In genomic region chr5:61777292-61777691, GRCh38 we compare ENCODE assay signal across 25 cellular contexts.
"Had no signal": no experiment of that assay in that cellular context is flagged by ENCODE, and none has a peak within 500 bp of the region (broad histone marks: within the 10 kb centered on the region; RNA-seq: fewer than 3 reads in every experiment).

No MANE protein-coding gene starts in this region.

- H3K36me3 ChIP-seq: ascending aorta, cardiac muscle cell, colonic mucosa, MG63 had no signal

- H3K4me1 ChIP-seq: ascending aorta, colonic mucosa had no signal

- H3K27ac ChIP-seq: ascending aorta, cardiac muscle cell, colonic mucosa, PC-9 had no signal

- H3K9me3 ChIP-seq: ascending aorta, colonic mucosa, MG63 had no signal

- H3K4me2 ChIP-seq: PC-9 had no signal

- DNase-seq: activated CD4-positive, alpha-beta T cell treated with anti-CD3 and anti-CD28 coated beads for 36 hours; activated CD4-positive, alpha-beta T cell treated with anti-CD3 and anti-CD28 coated beads, Interleukin-2, amount 10 ng/mL, durations not matched to agents 7 days and 5 days; activated CD4-positive, alpha-beta T cell treated with anti-CD3 and anti-CD28 coated beads, Interleukin-2, amount 50 U/mL, for 48 hours; activated CD8-positive, alpha-beta T cell treated with anti-CD3 and anti-CD28 coated beads, Interleukin-2, amount 10 ng/mL, durations not matched to agents 7 days and 5 days; activated gamma-delta T cell; activated naive CD4-positive, alpha-beta T cell treated with Interleukin-2 at 50 U/mL for 16 hours; activated naive CD8-positive, alpha-beta T cell treated with anti-CD3 and anti-CD28 coated beads, Interleukin-2, amount 10 ng/mL, durations not matched to agents 7 days and 5 days; activated T-cell treated with anti-CD3 and anti-CD28 coated beads, Interleukin-2, amount 50 U/mL, for 24 hours; amygdala; colonic mucosa; Karpas-422; MG63; NCI-H1048; NCI-H1436 treated with DMSO at 0.1 percent for 48 hours; NCI-H1694 treated with DMSO at 0.1 percent for 48 hours; NCI-H2029; NCI-H345; NCI-H526; NCI-H774; PC-9; Right ventricle myocardium superior had no signal

- H3K4me3 ChIP-seq: ascending aorta, cardiac muscle cell, colonic mucosa, MG63, PC-9 had no signal

- ATAC-seq: activated CD4-positive, alpha-beta T cell treated with anti-CD3 and anti-CD28 coated beads for 36 hours; activated CD4-positive, CD25-positive, alpha-beta regulatory T cell treated with anti-CD3 and anti-CD28 coated beads, Interleukin-2, amount 50 U/mL, for 24 hours; activated CD8-positive, alpha-beta T cell treated with anti-CD3 and anti-CD28 coated beads, Interleukin-2, amount 10 ng/mL, durations not matched to agents 7 days and 5 days; WTC11 had no signal

- H2AFZ ChIP-seq: PC-9 had no signal
